Comparison of ENCODE assay signal across 24 cellular contexts in genomic region chr20:1211954-1212497, GRCh38. TPM values are rescaled to one million over a fixed set of nuclear protein-coding genes. Genes with fewer than 3 reads are reported as not detected.
"Had no signal": no experiment of that assay in that cellular context is flagged by ENCODE, and none has a peak within 500 bp of the region (broad histone marks: within the 10 kb centered on the region; RNA-seq: fewer than 3 reads in every experiment).

No MANE protein-coding gene starts in this region.

- FAIRE-seq: colon, islet of Langerhans, small intestine had no signal

- H3K27ac ChIP-seq: right atrium auricular region, suprapubic skin, thyroid gland, uterus had no signal

- DNase-seq: foreskin melanocyte; head of caudate nucleus; mammary epithelial cell; natural killer cell; posterior cingulate gyrus; small intestine; stimulated activated CD4-positive, alpha-beta T cell treated with anti-CD3 and anti-CD28 coated beads, Interleukin-12 subunit alpha, Interleukin-12 subunit beta, amount 100 ng/mL, for 4 hours; stimulated activated naive CD8-positive, alpha-beta T cell treated with anti-CD3 and anti-CD28 coated beads, Interleukin-15, Interleukin-2, amounts not matched to agents 100 U/mL and 50 U/mL, for 24 hours; thyroid gland; uterus had no signal

- ATAC-seq: stimulated activated naive CD8-positive, alpha-beta T cell treated with anti-CD3 and anti-CD28 coated beads, Interleukin-15, Interleukin-2, amounts not matched to agents 100 U/mL and 50 U/mL, for 24 hours had no signal

- H3K36me3 Mint-ChIP-seq: mesothelial cell of epicardium, natural killer cell, type B pancreatic cell had no signal

- H3K4me1 Mint-ChIP-seq: mesothelial cell of epicardium, neural crest cell had no signal

- H3K4me1 ChIP-seq: right atrium auricular region, uterus had no signal

- H3K4me3 ChIP-seq: right atrium auricular region, suprapubic skin, thyroid gland, uterus had no signal

- H3K27ac Mint-ChIP-seq: dendritic cell treated with granulocyte-macrophage colony-stimulating factor and Interleukin-4, amounts not matched to agents 40 ng/mL and 50 ng/mL, for 4 days; mesothelial cell of epicardium; natural killer cell; type B pancreatic cell had no signal

- H3K36me3 ChIP-seq: right atrium auricular region, suprapubic skin, thyroid gland, uterus had no signal

- H3K9me3 ChIP-seq: right atrium auricular region, suprapubic skin, thyroid gland, uterus had no signal

- H3K4me3 Mint-ChIP-seq: dendritic cell treated with granulocyte-macrophage colony-stimulating factor and Interleukin-4, amounts not matched to agents 40 ng/mL and 50 ng/mL, for 4 days; mesothelial cell of epicardium; natural killer cell; neural crest cell had no signal

- H3K9me3 Mint-ChIP-seq: dendritic cell treated with granulocyte-macrophage colony-stimulating factor and Interleukin-4, amounts not matched to agents 40 ng/mL and 50 ng/mL, for 4 days; mesothelial cell of epicardium; natural killer cell; neural crest cell; type B pancreatic cell had no signal

- H3K27me3 ChIP-seq: right atrium auricular region, thyroid gland had no signal

RNA-seq across cellular contexts. Expression of gene C20orf202, which starts 8.8 kb away (rescaled TPM):
- total RNA-seq: endothelial cell of umbilical vein, left lobe of liver, mammary epithelial cell, myocyte, osteocyte had no signal
- polyA plus RNA-seq: endothelial cell of umbilical vein, mammary epithelial cell had no signal

RNA-seq across cellular contexts. Expression of gene RAD21L1, which starts 13.8 kb away (rescaled TPM):
- total RNA-seq: endothelial cell of umbilical vein, left lobe of liver, mammary epithelial cell, mesothelial cell of epicardium, mucosa of gallbladder, natural killer cell, neural crest cell, osteocyte, right atrium auricular region, thyroid gland, uterus had no signal
- polyA plus RNA-seq: esophagus, mammary epithelial cell, small intestine had no signal

RNA-seq across cellular contexts. Expression of gene TMEM74B, which starts 27.2 kb away (rescaled TPM):
- total RNA-seq: myocyte, osteocyte had no signal
